18 cellular contexts compared by ENCODE assay signal in genomic region chr16:11045441-11045840, GRCh38.
"Had no signal": no experiment of that assay in that cellular context is flagged by ENCODE, and none has a peak within 500 bp of the region (broad histone marks: within the 10 kb centered on the region; RNA-seq: fewer than 3 reads in every experiment).

No MANE protein-coding gene starts in this region.

- H3K27ac Mint-ChIP-seq: activated CD4-positive, alpha-beta T cell treated with anti-CD3 and anti-CD28 coated beads, Interleukin-2, amount 10 ng/mL, durations not matched to agents 7 days and 5 days; activated naive CD4-positive, alpha-beta T cell treated with anti-CD3 and anti-CD28 coated beads, Interleukin-2, amount 10 ng/mL, durations not matched to agents 7 days and 5 days; neural progenitor cell; stimulated activated naive B cell treated with anti-CD40 and anti-IgM and Interleukin-4, amounts not matched to agents 10 μg/mL and 1 μg/mL and 100 μg/mL, for 72 hours had no signal

- H3K4me3 Mint-ChIP-seq: activated CD4-positive, alpha-beta T cell treated with anti-CD3 and anti-CD28 coated beads, Interleukin-2, amount 10 ng/mL, durations not matched to agents 7 days and 5 days; activated naive CD4-positive, alpha-beta T cell treated with anti-CD3 and anti-CD28 coated beads, Interleukin-2, amount 10 ng/mL, durations not matched to agents 7 days and 5 days; naive thymus-derived CD4-positive, alpha-beta T cell; neural progenitor cell; stimulated activated naive B cell treated with anti-CD40 and anti-IgM and Interleukin-4, amounts not matched to agents 10 μg/mL and 1 μg/mL and 100 μg/mL, for 72 hours; T-helper 2 cell treated with Interferon-gamma antibody and Interleukin-4, amounts not matched to agents 5 μg/mL and 100 μg/mL, for 36 hours had no signal

- ATAC-seq: gastroesophageal sphincter; lower lobe of right lung; naive thymus-derived CD4-positive, alpha-beta T cell; SK-N-SH treated with all-trans-retinoic acid at 6 μM for 48 hours; stimulated activated naive B cell treated with anti-CD40 and anti-IgM and Interleukin-4, amounts not matched to agents 10 μg/mL and 1 μg/mL and 100 μg/mL, for 72 hours had no signal

- H3K9me3 ChIP-seq: esophagus squamous epithelium, gastroesophageal sphincter, lower lobe of right lung, testis had no signal

- DNase-seq: activated CD4-positive, alpha-beta T cell treated with anti-CD3 and anti-CD28 coated beads, Interleukin-2, amount 10 ng/mL, durations not matched to agents 7 days and 5 days; activated CD4-positive, CD25-positive, alpha-beta regulatory T cell treated with anti-CD3 and anti-CD28 coated beads, Interleukin-2, amount 50 U/mL, for 72 hours; activated naive CD4-positive, alpha-beta T cell treated with anti-CD3 and anti-CD28 coated beads, Interleukin-2, amount 10 ng/mL, durations not matched to agents 7 days and 5 days; activated T-cell treated with anti-CD3 and anti-CD28 coated beads for 4 hours; amygdala; esophagus squamous epithelium; head of caudate nucleus; lower lobe of right lung; naive thymus-derived CD4-positive, alpha-beta T cell; stimulated activated CD4-positive, alpha-beta T cell treated with anti-CD3 and anti-CD28 coated beads, Interleukin-15, amount 100 ng/mL, for 24 hours; stimulated activated naive B cell treated with anti-CD40 and anti-IgM and Interleukin-4, amounts not matched to agents 10 μg/mL and 1 μg/mL and 100 μg/mL, for 72 hours; testis; trophoblast cell; WERI-Rb-1 had no signal

- H3K27me3 Mint-ChIP-seq: activated CD4-positive, alpha-beta T cell treated with anti-CD3 and anti-CD28 coated beads, Interleukin-2, amount 10 ng/mL, durations not matched to agents 7 days and 5 days; activated naive CD4-positive, alpha-beta T cell treated with anti-CD3 and anti-CD28 coated beads, Interleukin-2, amount 10 ng/mL, durations not matched to agents 7 days and 5 days; naive thymus-derived CD4-positive, alpha-beta T cell; stimulated activated naive B cell treated with anti-CD40 and anti-IgM and Interleukin-4, amounts not matched to agents 10 μg/mL and 1 μg/mL and 100 μg/mL, for 72 hours had no signal
